Comparison of ENCODE assay signal across 12 cellular contexts in the genomic region with DNA sequence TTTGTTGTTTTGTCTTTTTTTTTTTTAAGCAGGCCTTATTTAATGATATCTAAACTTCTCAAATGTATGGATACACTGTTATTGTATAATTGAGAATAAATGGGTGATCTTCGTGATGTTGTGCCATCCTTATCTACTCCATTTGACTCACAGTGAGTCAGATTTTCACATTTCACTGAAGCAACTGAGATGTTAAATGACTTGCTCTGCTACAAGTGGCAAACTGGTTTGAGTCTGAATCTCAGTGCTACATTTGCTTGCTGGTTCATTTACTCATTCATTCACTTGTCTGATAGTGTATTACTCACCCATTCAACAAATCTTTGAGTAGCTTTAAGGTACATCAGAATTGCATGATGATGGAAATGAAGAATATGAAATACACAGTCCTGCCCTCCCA. TPM values are rescaled to one million over a fixed set of nuclear protein-coding genes. Genes with fewer than 3 reads are reported as not detected.
A peak's percentile ranks its signal among the peaks of the same experiment; 100 is the strongest.
DNase-seq lines count a peak whose midpoint lies in the region; ATAC-seq and TF ChIP-seq lines count a peak whose summit lies in the region.
"Had no signal": no experiment of that assay in that cellular context is flagged by ENCODE, and none has a peak within 500 bp of the region (broad histone marks: within the 10 kb centered on the region; RNA-seq: fewer than 3 reads in every experiment).

No MANE protein-coding gene starts in this region.

- CTCF ChIA-PET in activated CD4-positive, alpha-beta memory T cell treated with anti-CD3 and anti-CD28 coated beads for 36 hours (lab: Charles Lee) = interaction anchor here (1.1 kb wide), 1 partner anchor 26 kb away, joined by 3 read pairs; no protein-coding TSS in a partner anchor

- H3K36me3 ChIP-seq in right atrium auricular region = peaks cover 21% of the 10 kb centered on the region

- H3K27ac Mint-ChIP-seq in activated CD4-positive, alpha-beta memory T cell treated with anti-CD3 and anti-CD28 coated beads for 36 hours = peak overlapping the region; percentile 52

- peaks cover 29% of the 10 kb centered on the region for H3K36me3 Mint-ChIP-seq in activated CD4-positive, alpha-beta memory T cell treated with anti-CD3 and anti-CD28 coated beads for 36 hours

- H3K27me3 ChIP-seq in right atrium auricular region = no peaks in the 10 kb centered on the region
- H3K27me3 ChIP-seq: stomach had no signal

- intact Hi-C loops in activated CD4-positive, alpha-beta memory T cell treated with anti-CD3 and anti-CD28 coated beads for 36 hours (cut with micrococcal nuclease) = loop anchor here (1.0 kb wide), 4 partner anchors 142 to 758 kb away; a partner anchor contains a TSS

- H3K4me3 Mint-ChIP-seq in activated CD4-positive, alpha-beta memory T cell treated with anti-CD3 and anti-CD28 coated beads for 36 hours = peak overlapping the region; percentile 53

- ATAC-seq in GM18907 (IDR thresholded peaks at IDR 0.05; ENCODE audit: unreplicated experiment) = no peak

- H3K9me3 Mint-ChIP-seq in activated CD4-positive, alpha-beta memory T cell treated with anti-CD3 and anti-CD28 coated beads for 36 hours = no peaks in the 10 kb centered on the region

- no peak for TF ChIP-seq CTCF in AG10803 (conservative IDR thresholded peaks at IDR 0.05; ENCODE audit: low read length)
- TF ChIP-seq CTCF in GM12864 (IDR thresholded peaks at IDR 0.05; ENCODE audit: low read depth, low read length, missing control alignments) = no peak
- TF ChIP-seq CTCF in foreskin fibroblast (IDR thresholded peaks at IDR 0.05; ENCODE audit: low read depth, low read length) = no peak
- TF ChIP-seq CTCF in right atrium auricular region (IDR thresholded peaks at IDR 0.05) = no peak

- H3K27ac ChIP-seq in right atrium auricular region = no peak overlapping the region
- H3K27ac ChIP-seq: coronary artery, stomach had no signal

- POLR2A ChIA-PET in activated CD4-positive, alpha-beta memory T cell treated with anti-CD3 and anti-CD28 coated beads for 36 hours (lab: Charles Lee) = interaction anchor here (1.0 to 1.8 kb wide), 3 partner anchors 132 to 185 kb away, joined by 4 to 8 read pairs (median 5); a partner anchor contains a TSS

- H3K4me3 ChIP-seq in AG10803 (ENCODE audit: low read length) (no peak overlapping the region), GM12864 (ENCODE audit: low read depth, low read length) (no peak overlapping the region), foreskin fibroblast (ENCODE audit: low read depth in 1 of 2, low read length in 2 of 2) (no peak overlapping the region), right atrium auricular region (no peak overlapping the region)
- H3K4me3 ChIP-seq: coronary artery, stomach had no signal

- H3K9me3 ChIP-seq in right atrium auricular region = no peaks in the 10 kb centered on the region
- H3K9me3 ChIP-seq: stomach had no signal

- H3K4me1 ChIP-seq in right atrium auricular region = peaks cover 0 to 28% of the 10 kb centered on the region in 2 donors

- H3K4me1 Mint-ChIP-seq in activated CD4-positive, alpha-beta memory T cell treated with anti-CD3 and anti-CD28 coated beads for 36 hours (ENCODE audit: low read depth) = peaks cover 35% of the 10 kb centered on the region

- peaks cover 2% of the 10 kb centered on the region for H3K27me3 Mint-ChIP-seq in activated CD4-positive, alpha-beta memory T cell treated with anti-CD3 and anti-CD28 coated beads for 36 hours

- DNase-seq in AG10803 (ENCODE audit: low read depth) = peak; percentile 17
- DNase-seq in GM12864 (ENCODE audit: low read depth) = peak; percentile 4
- DNase-seq in activated CD4-positive, alpha-beta memory T cell treated with anti-CD3 and anti-CD28 coated beads for 36 hours = no peak
- peak; percentile 30 to 59 for DNase-seq in foreskin fibroblast
- DNase-seq in NCI-H345 (lab: John Stamatoyannopoulos, UW) = no peak
- DNase-seq in right atrium auricular region (ENCODE audit: low spot score) = no peak
- no peak for DNase-seq in SHP77 treated with DMSO at 0.1 percent for 48 hours (lab: John Stamatoyannopoulos, UW)
- DNase-seq: activated CD4-positive, alpha-beta T cell treated with anti-CD3 and anti-CD28 coated beads for 1 hour; stomach had no signal

RNA-seq across cellular contexts. Expression of a gene that starts 2.6 kb away (rescaled TPM):
- total RNA-seq in activated CD4-positive, alpha-beta memory T cell treated with anti-CD3 and anti-CD28 coated beads for 36 hours = 10 to 100 TPM; 30.3 to 34.9 TPM
- 10 to 100 TPM in 1 of 2 donors, 1 to 10 TPM in 1; 8.9 to 11.9 TPM for total RNA-seq in right atrium auricular region

RNA-seq across cellular contexts. Expression of a gene that starts 2.8 kb away (rescaled TPM):
- total RNA-seq in activated CD4-positive, alpha-beta memory T cell treated with anti-CD3 and anti-CD28 coated beads for 36 hours = 10 to 100 TPM; 61.4 to 66.7 TPM
- total RNA-seq in right atrium auricular region = 10 to 100 TPM; 35.4 to 84.5 TPM

RNA-seq across cellular contexts. Expression of a gene that starts 34.4 kb away (rescaled TPM):
- total RNA-seq in activated CD4-positive, alpha-beta memory T cell treated with anti-CD3 and anti-CD28 coated beads for 36 hours = not detected
- total RNA-seq in right atrium auricular region = not detected
- total RNA-seq: skeletal muscle tissue, stomach had no signal

Comparison
In these comparisons a context has a peak if more than half of its experiments do, and no peak if none do; other contexts are left out.
1. DNase-seq: peak in AG10803 (single experiment), GM12864 (single experiment) and foreskin fibroblast (2 of 2); none in activated CD4-positive, alpha-beta memory T cell treated with anti-CD3 and anti-CD28 coated beads for 36 hours (single experiment), NCI-H345 (single experiment), right atrium auricular region (single experiment) and SHP77 treated with DMSO at 0.1 percent for 48 hours (single experiment).